ENCODE assay signal across 15 cellular contexts in the genomic region with DNA sequence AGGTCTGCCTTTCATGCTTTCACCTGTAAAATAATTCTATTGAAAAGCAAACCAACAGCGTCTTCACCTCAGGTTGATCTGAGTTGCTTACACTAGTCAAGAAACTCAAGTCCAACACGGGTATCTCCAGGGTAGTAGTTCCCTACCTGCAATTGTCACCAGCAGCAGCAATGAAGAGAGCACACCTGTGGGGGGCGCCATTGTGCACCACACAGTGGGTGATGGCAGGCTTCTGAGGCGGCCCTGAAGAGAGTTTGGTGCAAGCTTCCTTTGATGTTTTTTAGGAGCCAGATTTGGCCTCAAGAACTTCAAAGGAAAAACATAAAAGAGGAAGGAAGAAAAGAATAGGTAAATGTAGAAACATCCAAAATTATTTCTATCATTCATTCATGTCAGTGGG. TPM values are rescaled to one million over a fixed set of nuclear protein-coding genes. Genes with fewer than 3 reads are reported as not detected.
DNase-seq lines count a peak whose midpoint lies in the region; ATAC-seq and TF ChIP-seq lines count a peak whose summit lies in the region.
"Had no signal": no experiment of that assay in that cellular context is flagged by ENCODE, and none has a peak within 500 bp of the region (broad histone marks: within the 10 kb centered on the region; RNA-seq: fewer than 3 reads in every experiment).

No MANE protein-coding gene starts in this region.

- no peak overlapping the region for H3K9ac ChIP-seq in SK-N-SH

- H3K27me3 Mint-ChIP-seq in GM23338 (ENCODE audit: insufficient read depth, low read depth, poor library complexity) (peaks cover 5% of the 10 kb centered on the region), neural crest cell (ENCODE audit: low read depth) (no peaks in the 10 kb centered on the region)

- H3K9me3 Mint-ChIP-seq in GM23338: no peaks in the 10 kb centered on the region; the same call in 2 of the 3 replicates
- peaks cover 2% of the 10 kb centered on the region for H3K9me3 Mint-ChIP-seq in neural crest cell

- POLR2A ChIA-PET in SK-N-SH (lab: Yijun Ruan, JAX): no interaction called here
- POLR2A ChIA-PET in PC-9 (lab: Charles Lee; ENCODE audit: unreplicated experiment): no interaction called here

- H3K4me2 ChIP-seq in SK-N-SH: no peak overlapping the region
- no peak overlapping the region for H3K4me2 ChIP-seq in GM23338
- H3K4me2 ChIP-seq in PC-9: no peak overlapping the region

- H3K9me3 ChIP-seq in SK-N-SH: no peaks in the 10 kb centered on the region
- H3K9me3 ChIP-seq in PC-9 (ENCODE audit: insufficient read depth, low read depth): no peaks in the 10 kb centered on the region
- no peaks in the 10 kb centered on the region for H3K9me3 ChIP-seq in tibial nerve
- H3K9me3 ChIP-seq: thoracic aorta had no signal

- H2AFZ ChIP-seq in SK-N-SH (ENCODE audit: low read depth): no peak overlapping the region
- no peak overlapping the region for H2AFZ ChIP-seq in GM23338
- no peak overlapping the region for H2AFZ ChIP-seq in PC-9

- TF ChIP-seq CTCF in SK-N-SH (IDR thresholded peaks at IDR 0.05): peak; percentile 25; the same call in 1 of the 2 replicates
- peak; percentile 88 to 95 for TF ChIP-seq CTCF in GM23338 (conservative IDR thresholded peaks at IDR 0.05; ENCODE audit: low read depth in 2 of 2)
- TF ChIP-seq CTCF in PC-9 (conservative IDR thresholded peaks at IDR 0.05): peak; percentile 55; the same call in 1 of the 2 replicates
- peak; percentile 26 for TF ChIP-seq CTCF in neural crest cell (conservative IDR thresholded peaks at IDR 0.05)
- TF ChIP-seq CTCF in tibial nerve (IDR thresholded peaks at IDR 0.05): no peak

- H3K4me3 Mint-ChIP-seq in GM23338 (no peak overlapping the region), neural crest cell (no peak overlapping the region)

- BruUV-seq in PC-9 (replicated peaks; lab: Mats Ljungman, UMichigan): no TSS peak

- peaks cover 2% of the 10 kb centered on the region; the same call in 1 of the 3 replicates for H3K36me3 Mint-ChIP-seq in GM23338 (ENCODE audit: low read depth)
- H3K36me3 Mint-ChIP-seq in neural crest cell (ENCODE audit: low read depth): no peaks in the 10 kb centered on the region

- TF ChIP-seq POLR2A in tibial nerve (IDR thresholded peaks at IDR 0.05): no peak

- DNase-seq in SK-N-SH (no peak), GM23338 (ENCODE audit: low spot score) (peak; percentile 72), PC-9 (no peak), neural crest cell (ENCODE audit: low read depth, low spot score) (no peak), left colon (no peak), tibial nerve (ENCODE audit: low spot score in 2 of 2) (no peak)
- DNase-seq: dorsolateral prefrontal cortex; foreskin fibroblast; GOT3; midbrain; stimulated activated CD4-positive, alpha-beta T cell treated with anti-CD3 and anti-CD28 coated beads, Interleukin-12 subunit alpha, Interleukin-12 subunit beta, amount 100 ng/mL, for 4 hours; T-helper 1 cell had no signal

- WGBS in SK-N-SH (ENCODE audit: low lambda C conversion rate): 53% methylated on average over 4 of the region's 4 CpGs
- WGBS in tibial nerve, 2 donors: 51 to 55% methylated on average over 4 of the region's 4 CpGs

- ATAC-seq in SK-N-SH treated with all-trans-retinoic acid at 6 μM for 48 hours: no peak
- ATAC-seq in GM23338: peak; percentile 83
- ATAC-seq in left colon: no peak
- ATAC-seq in GM21717 (IDR thresholded peaks at IDR 0.05; ENCODE audit: unreplicated experiment): no peak

- intact Hi-C loops in PC-9 (cut with micrococcal nuclease; ENCODE audit: unreplicated experiment): no loop called here
- intact Hi-C loops in left colon (cut with DNase I, micrococcal nuclease): no loop called here

- H3K27ac ChIP-seq in SK-N-SH (ENCODE audit: low read depth in 2 of 2, low read length in 1 of 2): no peak overlapping the region
- no peak overlapping the region for H3K27ac ChIP-seq in GM23338 (ENCODE audit: low read depth)
- H3K27ac ChIP-seq in PC-9: no peak overlapping the region
- no peak overlapping the region for H3K27ac ChIP-seq in tibial nerve
- H3K27ac ChIP-seq: thoracic aorta had no signal

- H3K4me1 ChIP-seq in SK-N-SH (ENCODE audit: control insufficient read depth in 1 of 2, insufficient read depth in 2 of 2, low read depth in 1 of 2, low read length in 1 of 2) (no peaks in the 10 kb centered on the region), GM23338 (ENCODE audit: insufficient read depth) (no peaks in the 10 kb centered on the region), PC-9 (replicated peaks; ENCODE audit: insufficient read depth) (no peaks in the 10 kb centered on the region), tibial nerve (no peaks in the 10 kb centered on the region)

- H3K79me2 ChIP-seq in SK-N-SH (ENCODE audit: insufficient read depth): no peaks in the 10 kb centered on the region
- no peaks in the 10 kb centered on the region for H3K79me2 ChIP-seq in GM23338 (replicated peaks; ENCODE audit: insufficient read depth)
- no peaks in the 10 kb centered on the region for H3K79me2 ChIP-seq in PC-9 (ENCODE audit: low read depth)

- H3K36me3 ChIP-seq in SK-N-SH (replicated peaks in 1 of 2; ENCODE audit: control insufficient read depth in 1 of 2, insufficient read depth in 2 of 2, low read length in 1 of 2) (no peaks in the 10 kb centered on the region), GM23338 (ENCODE audit: insufficient read depth) (no peaks in the 10 kb centered on the region), PC-9 (ENCODE audit: low read depth) (no peaks in the 10 kb centered on the region), tibial nerve (no peaks in the 10 kb centered on the region)
- H3K36me3 ChIP-seq: thoracic aorta had no signal

- no peaks in the 10 kb centered on the region for H3K27me3 ChIP-seq in SK-N-SH (ENCODE audit: insufficient read depth)
- H3K27me3 ChIP-seq in GM23338 (ENCODE audit: insufficient read depth): no peaks in the 10 kb centered on the region
- H3K27me3 ChIP-seq in PC-9 (ENCODE audit: insufficient read depth, low read depth): no peaks in the 10 kb centered on the region
- H3K27me3 ChIP-seq in tibial nerve: no peaks in the 10 kb centered on the region
- H3K27me3 ChIP-seq: dorsolateral prefrontal cortex had no signal

- H3K4me1 Mint-ChIP-seq in GM23338: peaks cover 3% of the 10 kb centered on the region; the same call in 1 of the 3 replicates
- H3K4me1 Mint-ChIP-seq in neural crest cell: no peaks in the 10 kb centered on the region

- H3K4me3 ChIP-seq in SK-N-SH (ENCODE audit: low read depth in 2 of 2, low read length in 1 of 2) (no peak overlapping the region), GM23338 (no peak overlapping the region), PC-9 (no peak overlapping the region), tibial nerve (no peak overlapping the region)
- H3K4me3 ChIP-seq: dorsolateral prefrontal cortex, thoracic aorta had no signal

- H3K27ac Mint-ChIP-seq in GM23338 (no peak overlapping the region), neural crest cell (ENCODE audit: unreplicated experiment) (no peak overlapping the region)

- H3K9me2 ChIP-seq in SK-N-SH (no peaks in the 10 kb centered on the region), GM23338 (ENCODE audit: insufficient read depth) (0 out of 2 replicates have a peak, but pooled peaks cover 8% of the 10 kb centered on the region), PC-9 (ENCODE audit: insufficient read depth) (no peaks in the 10 kb centered on the region)

- TF ChIP-seq RAD21 in SK-N-SH (IDR thresholded peaks at IDR 0.05; ENCODE audit: low read length): no peak

- H3F3A ChIP-seq in SK-N-SH (replicated peaks; ENCODE audit: insufficient read depth) (no peaks in the 10 kb centered on the region), GM23338 (replicated peaks; ENCODE audit: low read depth) (no peaks in the 10 kb centered on the region), PC-9 (ENCODE audit: insufficient read depth, low read depth) (0 out of 2 replicates have a peak, but pooled peaks cover 4% of the 10 kb centered on the region)

- CTCF ChIA-PET in SK-N-SH (lab: Yijun Ruan, JAX): interaction anchor here (0.7 to 1.6 kb wide), 3 partner anchors 17 to 106 kb away, joined by 3 to 5 read pairs (median 4); no protein-coding TSS in a partner anchor
- CTCF ChIA-PET in PC-9 (lab: Charles Lee): no interaction called here

- no peaks in the 10 kb centered on the region for H4K20me1 ChIP-seq in SK-N-SH (ENCODE audit: insufficient read depth)
- H4K20me1 ChIP-seq in GM23338 (replicated peaks; ENCODE audit: insufficient read depth): no peaks in the 10 kb centered on the region
- H4K20me1 ChIP-seq in PC-9 (ENCODE audit: insufficient read depth): no peaks in the 10 kb centered on the region

- TF ChIP-seq EP300 in SK-N-SH (IDR thresholded peaks at IDR 0.05; ENCODE audit: borderline replicate concordance in 1 of 2, low read depth in 1 of 2, low read length in 1 of 2) (no peak), tibial nerve (IDR thresholded peaks at IDR 0.05) (no peak)

TF ChIP-seq in SK-N-SH, 30 proteins besides CTCF, POLR2A, EP300 and RAD21:
- TF ChIP-seq CHD2 (IDR thresholded peaks at IDR 0.05; ENCODE audit: low read length, partially characterized antibody) (no peak), GABPA (IDR thresholded peaks at IDR 0.05; ENCODE audit: low read depth) (no peak), FOSL2 (IDR thresholded peaks at IDR 0.05; ENCODE audit: borderline replicate concordance, low read depth) (no peak)

TF ChIP-seq in GM23338, 12 proteins besides CTCF, POLR2A, EP300 and RAD21:
- no peak for TF ChIP-seq STAT1 (IDR thresholded peaks at IDR 0.05; ENCODE audit: unreplicated experiment)
- no peak for TF ChIP-seq CREB1 (CRISPR knock-in tag; IDR thresholded peaks at IDR 0.05; ENCODE audit: low read depth)

RNA-seq across cellular contexts. Expression of a gene that starts 45.1 kb away (rescaled TPM):
- polyA plus RNA-seq in SK-N-SH (2012; rRNA removed): 0.03 and 0.06 TPM in 2 replicates
- 0.04 TPM in 2 replicates for polyA plus RNA-seq in SK-N-SH (2012; cell fraction: cytosol; rRNA removed)
- polyA plus RNA-seq in SK-N-SH (2012; cell fraction: nucleus; rRNA removed): 0.12 and 0.14 TPM in 2 replicates
- total RNA-seq in GM23338 (2014; rRNA removed; shearing (Covaris generic)): 1.0 and 1.4 TPM in 2 replicates
- 0.44 and 0.54 TPM in 2 replicates for polyA plus RNA-seq in GM23338 (2016; fragmentation: Nextera tagmentation; extraction: Ambion mirVana)
- total RNA-seq in PC-9 (2021): 14.4 and 15.3 TPM in 2 replicates
- total RNA-seq in neural crest cell: 0.39 and 0.42 TPM in 2 replicates
- under 1 TPM; 0.24 to 0.95 TPM for total RNA-seq in left colon
- total RNA-seq in tibial nerve: under 1 TPM in 3 of 4 donors, not detected in 1; under 0.01 to 0.98 (median under 0.01) TPM
- total RNA-seq: thoracic aorta had no signal

Comparison
In these comparisons a context has a peak if more than half of its experiments do, and no peak if none do; other contexts are left out.
1. CTCF ChIP-seq: peak in SK-N-SH (single experiment), GM23338 (2 of 2), PC-9 (single experiment) and neural crest cell (single experiment); none in tibial nerve (0 of 5).